Comparison of ENCODE assay signal across 10 cellular contexts in the genomic region with DNA sequence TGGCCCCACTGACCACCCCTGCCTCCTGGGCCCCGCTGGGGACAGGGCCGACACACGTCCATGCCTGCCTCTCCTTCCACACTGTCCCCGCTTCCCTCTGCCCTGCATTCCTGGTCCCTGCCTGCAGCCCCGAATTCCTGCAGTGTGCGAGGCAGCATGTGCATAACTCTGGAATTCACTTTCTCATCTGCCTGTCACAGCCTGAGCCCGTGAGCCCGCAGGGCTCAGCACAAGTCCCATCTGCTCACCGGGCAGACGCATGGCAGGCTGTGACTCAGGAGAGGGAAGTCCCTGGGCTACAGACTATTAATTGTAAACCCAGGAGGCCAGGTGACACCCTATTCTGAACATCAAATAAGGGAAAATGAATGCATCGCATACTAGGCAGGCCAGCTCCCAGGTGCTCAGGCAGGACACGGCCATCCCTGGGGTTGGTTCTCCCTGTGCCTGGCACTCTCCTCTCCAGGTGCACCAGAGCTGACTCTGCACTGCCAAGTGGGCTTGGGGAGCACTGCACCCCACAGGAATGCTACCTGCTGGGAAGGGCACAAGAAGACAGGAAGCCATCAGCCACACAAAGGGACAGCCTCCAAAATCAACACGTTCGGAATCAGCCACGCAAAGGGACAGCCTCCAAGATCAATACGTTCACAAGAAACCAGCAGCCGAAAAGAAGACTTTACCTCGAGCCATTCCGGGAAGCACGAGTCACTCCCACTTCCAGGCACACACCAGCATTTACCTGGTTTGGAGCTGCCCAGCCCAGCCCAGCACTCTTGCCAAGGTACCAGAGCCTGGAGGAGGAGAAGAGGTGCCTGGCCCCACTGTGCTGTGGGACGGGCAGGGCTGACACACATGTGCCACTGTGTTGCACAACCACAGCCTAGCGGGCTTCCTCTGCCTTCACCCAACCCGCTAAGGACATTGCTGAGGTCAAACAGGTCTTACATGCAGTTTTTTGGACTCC.
DNase-seq lines count a peak whose midpoint lies in the region; ATAC-seq and TF ChIP-seq lines count a peak whose summit lies in the region.
"Had no signal": no experiment of that assay in that cellular context is flagged by ENCODE, and none has a peak within 500 bp of the region (broad histone marks: within the 10 kb centered on the region; RNA-seq: fewer than 3 reads in every experiment).

No MANE protein-coding gene starts in this region.

- H3K27me3 ChIP-seq in neuronal stem cell (ENCODE audit: control insufficient read depth in 3 of 3, insufficient read depth in 3 of 3, low read depth in 1 of 3, low read length in 3 of 3), result peaks cover 0 to 8% (median 0%) of the 10 kb centered on the region in 3 experiments

- DNase-seq in DMS53 (lab: John Stamatoyannopoulos, UW), result peak; percentile 88
- DNase-seq in NCI-H146 treated with DMSO at 0.1 percent for 48 hours (lab: John Stamatoyannopoulos, UW; ENCODE audit: unreplicated experiment), result peak; percentile 68
- DNase-seq in choroid plexus epithelial cell (ENCODE audit: low read depth), result peak; percentile 10
- no peak for DNase-seq in neuronal stem cell (ENCODE audit: low spot score)
- no peak for DNase-seq in middle frontal gyrus (ENCODE audit: extremely low spot score, low spot score)
- no peak for DNase-seq in NCI-H128 (lab: John Stamatoyannopoulos, UW; ENCODE audit: unreplicated experiment)
- no peak for DNase-seq in NCI-H226
- DNase-seq: amniotic stem cell had no signal

- H3K18ac ChIP-seq in neuronal stem cell (ENCODE audit: low read length), result peak overlapping the region; percentile 94

- H3K27ac ChIP-seq in neuronal stem cell (replicated peaks; ENCODE audit: low read length), result no peak overlapping the region
- H3K27ac ChIP-seq: thoracic aorta had no signal

- peak overlapping the region; percentile 19 for H3K4ac ChIP-seq in neuronal stem cell (ENCODE audit: low read length)

- peak overlapping the region; percentile 47 for H4K91ac ChIP-seq in neuronal stem cell (ENCODE audit: low read depth, low read length, poor library complexity)

- ATAC-seq in HG02884 (IDR thresholded peaks at IDR 0.05; ENCODE audit: unreplicated experiment), result no peak

- H2BK15ac ChIP-seq in neuronal stem cell (ENCODE audit: low read length), result peak overlapping the region; percentile 82

- peaks cover 24 to 36% of the 10 kb centered on the region in 2 donors for H3K4me1 ChIP-seq in neuronal stem cell (ENCODE audit: control insufficient read depth in 2 of 2, insufficient read depth in 1 of 2, low read depth in 1 of 2, low read length in 2 of 2)

- H2AK5ac ChIP-seq in neuronal stem cell (ENCODE audit: low read depth, low read length), result peak overlapping the region; percentile 99

- H2AFZ ChIP-seq in neuronal stem cell (ENCODE audit: low read length), result peak overlapping the region; percentile 36

- H2BK120ac ChIP-seq in neuronal stem cell (ENCODE audit: low read depth, low read length), result peak overlapping the region; percentile 67

- H3K23ac ChIP-seq in neuronal stem cell (ENCODE audit: low read depth, low read length, poor library complexity), result peak overlapping the region; percentile 32

- no CpG with 5 or more reads among the region's 23 CpGs for WGBS in neuronal stem cell (ENCODE audit: extremely low coverage in 2 of 2, insufficient read length in 2 of 2, insufficient replicate concordance in 1 of 2), 2 donors

- peaks cover 0 to under 1% of the 10 kb centered on the region in 2 donors for H3K36me3 ChIP-seq in neuronal stem cell (replicated peaks in 1 of 2; ENCODE audit: control insufficient read depth in 2 of 2, insufficient read depth in 2 of 2, low read length in 2 of 2)
- H3K36me3 ChIP-seq: thoracic aorta had no signal

- peak overlapping the region; percentile 94 for H2BK12ac ChIP-seq in neuronal stem cell (ENCODE audit: low read length)

- H3K79me1 ChIP-seq in neuronal stem cell (ENCODE audit: low read depth, low read length), result no peaks in the 10 kb centered on the region

- peak overlapping the region; percentile 84 for H3K14ac ChIP-seq in neuronal stem cell (ENCODE audit: low read length)

- H4K8ac ChIP-seq in neuronal stem cell (ENCODE audit: low read depth, low read length), result no peak overlapping the region

- H3K4me3 ChIP-seq in choroid plexus epithelial cell (ENCODE audit: low read depth, low read length) (no peak overlapping the region), neuronal stem cell (ENCODE audit: low read length in 2 of 2) (no peak overlapping the region)
- H3K4me3 ChIP-seq: thoracic aorta had no signal

- no peak overlapping the region for H3K9ac ChIP-seq in neuronal stem cell (ENCODE audit: low read depth, low read length, poor library complexity)

- no peak for TF ChIP-seq CTCF in choroid plexus epithelial cell (conservative IDR thresholded peaks at IDR 0.05; ENCODE audit: low read depth, low read length)

- H3K9me3 ChIP-seq in neuronal stem cell (replicated peaks in 1 of 2; ENCODE audit: control insufficient read depth in 2 of 2, insufficient read depth in 1 of 2, low read depth in 1 of 2, low read length in 2 of 2), result no peaks in the 10 kb centered on the region
- H3K9me3 ChIP-seq: thoracic aorta had no signal

- H3K4me2 ChIP-seq in neuronal stem cell (ENCODE audit: insufficient read depth, low read length, poor library complexity, severe bottlenecking), result no peak overlapping the region

- peak overlapping the region; percentile 33 for H2BK5ac ChIP-seq in neuronal stem cell (ENCODE audit: low read length)

Comparison
In these comparisons a context has a peak if more than half of its experiments do, and no peak if none do; other contexts are left out.
1. DNase-seq: peak in DMS53 (single experiment), NCI-H146 treated with DMSO at 0.1 percent for 48 hours (single experiment) and choroid plexus epithelial cell (single experiment); none in neuronal stem cell (single experiment), middle frontal gyrus (single experiment), NCI-H128 (single experiment) and NCI-H226 (single experiment).